1 cellular context compared by ENCODE assay signal in the genomic region with DNA sequence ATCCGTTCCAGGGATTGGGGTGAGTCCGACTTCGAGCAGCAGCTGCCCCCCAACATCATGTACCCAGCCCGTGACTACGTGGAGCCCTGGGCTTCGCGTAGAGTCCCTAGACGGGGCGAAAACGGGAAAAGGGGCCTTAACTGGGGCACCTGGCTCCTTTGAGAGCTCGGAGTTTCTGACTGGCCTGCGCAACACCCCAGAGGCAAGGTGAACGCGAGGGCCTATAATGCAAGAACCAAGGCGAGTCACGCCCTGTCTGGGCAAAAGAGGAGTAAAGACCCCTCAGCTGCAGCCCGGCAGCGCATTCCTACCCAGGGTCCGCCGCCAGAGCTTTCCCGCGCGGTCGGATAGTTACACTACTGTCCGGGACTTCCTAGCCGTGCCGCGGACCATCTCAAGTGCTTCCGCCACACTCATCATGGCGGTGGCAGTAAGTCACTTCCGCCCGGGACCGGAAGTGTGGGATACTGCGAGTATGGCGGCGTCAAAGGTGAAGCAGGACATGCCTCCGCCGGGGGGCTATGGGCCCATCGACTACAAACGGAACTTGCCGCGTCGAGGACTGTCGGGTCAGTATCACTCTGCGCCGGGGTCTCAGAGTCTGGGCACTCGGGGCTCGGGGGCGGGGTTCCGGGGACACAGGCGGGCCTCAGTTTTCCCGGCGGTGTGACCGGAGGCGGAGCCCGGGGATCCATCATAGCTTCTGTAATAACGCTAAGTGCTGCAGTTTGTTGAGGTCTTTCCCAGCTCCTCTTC.
TF ChIP-seq lines count a peak whose summit lies in the region.

Gene NDUFA13 (plus strand): TSS at position 462 of the 756 bp plus-strand sequence. CDS start 14 bp downstream, at position 476.

TF ChIP-seq in K562, 482 proteins besides CTCF, POLR2A, EP300 and RAD21 (continued from another document and continues in another):
- TF ChIP-seq JUN (IDR thresholded peaks at IDR 0.05; ENCODE audit: borderline replicate concordance, low read depth, low read length) (peak; percentile 14; the same call in 1 of the 2 replicates), JUN (CRISPR knock-in tag; IDR thresholded peaks at IDR 0.05; ENCODE audit: borderline replicate concordance) (no peak), CBFB (CRISPR knock-in tag; IDR thresholded peaks at IDR 0.05) (no peak), XRCC3 (IDR thresholded peaks at IDR 0.05) (no peak), KLF10 (CRISPR knock-in tag; IDR thresholded peaks at IDR 0.05) (no peak), ZKSCAN8 (CRISPR knock-in tag; IDR thresholded peaks at IDR 0.05) (no peak), ZNF518B (CRISPR knock-in tag; IDR thresholded peaks at IDR 0.05) (no peak), MAFG (tag; conservative IDR thresholded peaks at IDR 0.05) (no peak), ZNF316 (IDR thresholded peaks at IDR 0.05) (no peak), CBFA2T3 (IDR thresholded peaks at IDR 0.05) (no peak), SETDB1 (IDR thresholded peaks at IDR 0.05; ENCODE audit: low read length) (no peak), REST (CRISPR knock-in tag; IDR thresholded peaks at IDR 0.05; ENCODE audit: low read depth) (no peak), NFE2L1 (tag; IDR thresholded peaks at IDR 0.05; ENCODE audit: borderline replicate concordance, low read depth) (no peak), CCNT2 (IDR thresholded peaks at IDR 0.05; ENCODE audit: borderline replicate concordance, extremely low read depth, insufficient read length, low read depth, low read length) (no peak), ASH1L (IDR thresholded peaks at IDR 0.05; ENCODE audit: borderline replicate concordance, low read depth, partially characterized antibody) (peak; percentile 75), ZNF175 (CRISPR knock-in tag; IDR thresholded peaks at IDR 0.05; ENCODE audit: low read depth) (no peak; the same call in 1 of the 2 replicates), ZNF511 (CRISPR knock-in tag; IDR thresholded peaks at IDR 0.05) (peak; percentile 7; the same call in 1 of the 2 replicates), MEIS2 (IDR thresholded peaks at IDR 0.05; ENCODE audit: partially characterized antibody) (no peak), NFE2 (IDR thresholded peaks at IDR 0.05; ENCODE audit: low read depth) (no peak), ZNF24 (IDR thresholded peaks at IDR 0.05) (no peak), MBD1 (CRISPR knock-in tag; IDR thresholded peaks at IDR 0.05) (no peak), RBM39 (optimal IDR thresholded peaks at IDR 0.05; ENCODE audit: low read depth, low read length) (no peak), EWSR1 (IDR thresholded peaks at IDR 0.05; ENCODE audit: borderline replicate concordance, low read depth, partially characterized antibody) (no peak), MCM7 (IDR thresholded peaks at IDR 0.05) (no peak), TEAD4 (IDR thresholded peaks at IDR 0.05; ENCODE audit: low read length) (no peak), TEAD4 (CRISPR knock-in tag; IDR thresholded peaks at IDR 0.05; ENCODE audit: borderline replicate concordance) (no peak), ILK (tag; IDR thresholded peaks at IDR 0.05; ENCODE audit: borderline replicate concordance, low read depth) (no peak), ZNF717 (CRISPR knock-in tag; IDR thresholded peaks at IDR 0.05) (no peak), KLF6 (CRISPR knock-in tag; IDR thresholded peaks at IDR 0.05; ENCODE audit: borderline replicate concordance) (no peak), L3MBTL2 (IDR thresholded peaks at IDR 0.05) (peak; percentile 82), TAF9B (IDR thresholded peaks at IDR 0.05; ENCODE audit: partially characterized antibody) (peak; percentile 95), BRD9 (IDR thresholded peaks at IDR 0.05; ENCODE audit: low read depth, partially characterized antibody) (no peak), ZZZ3 (IDR thresholded peaks at IDR 0.05) (no peak), FOXK1 (CRISPR knock-in tag; IDR thresholded peaks at IDR 0.05; ENCODE audit: borderline replicate concordance) (0 out of 2 replicates have a peak, but pooled peaks have one; percentile 16), NR1H2 (CRISPR knock-in tag; IDR thresholded peaks at IDR 0.05) (0 out of 2 replicates have a peak, but pooled peaks have one; percentile 69), MYBL2 (IDR thresholded peaks at IDR 0.05; ENCODE audit: low read depth) (no peak), MYBL2 (CRISPR knock-in tag; IDR thresholded peaks at IDR 0.05; ENCODE audit: borderline replicate concordance) (no peak), HDAC2 (IDR thresholded peaks at IDR 0.05) (0 out of 2 replicates have a peak, but pooled peaks have one; percentile 13), TCF3 (CRISPR knock-in tag; IDR thresholded peaks at IDR 0.05) (peak; percentile 19; the same call in 1 of the 2 replicates), SIN3A (IDR thresholded peaks at IDR 0.05; ENCODE audit: borderline replicate concordance in 2 of 2, control insufficient read depth in 1 of 2, low read depth in 2 of 2, low read length in 2 of 2) (peak; percentile 81 to 96; a peak in 3 of 4 replicates), RHOXF2B (CRISPR knock-in tag; conservative IDR thresholded peaks at IDR 0.05) (no peak), SNRNP70 (optimal IDR thresholded peaks at IDR 0.05; ENCODE audit: low read depth, low read length) (no peak), U2AF1 (optimal IDR thresholded peaks at IDR 0.05; ENCODE audit: low read depth, low read length) (no peak), CBX1 (IDR thresholded peaks at IDR 0.05; ENCODE audit: low read depth) (peak; percentile 69; the same call in 1 of the 2 replicates), CREBBP (IDR thresholded peaks at IDR 0.05; ENCODE audit: low read depth, low read length) (no peak), POLR3G (IDR thresholded peaks at IDR 0.05; ENCODE audit: extremely low read depth, insufficient read length, insufficient replicate concordance) (no peak), ZNF184 (CRISPR knock-in tag; IDR thresholded peaks at IDR 0.05) (no peak), ETV6 (IDR thresholded peaks at IDR 0.05; ENCODE audit: borderline replicate concordance in 1 of 2, low read depth in 2 of 2, low read length in 1 of 2) (no peak; a peak in 1 of 4 replicates), ETV6 (CRISPR knock-in tag; IDR thresholded peaks at IDR 0.05; ENCODE audit: borderline replicate concordance) (no peak)
- TF ChIP-seq, protein P1, sequence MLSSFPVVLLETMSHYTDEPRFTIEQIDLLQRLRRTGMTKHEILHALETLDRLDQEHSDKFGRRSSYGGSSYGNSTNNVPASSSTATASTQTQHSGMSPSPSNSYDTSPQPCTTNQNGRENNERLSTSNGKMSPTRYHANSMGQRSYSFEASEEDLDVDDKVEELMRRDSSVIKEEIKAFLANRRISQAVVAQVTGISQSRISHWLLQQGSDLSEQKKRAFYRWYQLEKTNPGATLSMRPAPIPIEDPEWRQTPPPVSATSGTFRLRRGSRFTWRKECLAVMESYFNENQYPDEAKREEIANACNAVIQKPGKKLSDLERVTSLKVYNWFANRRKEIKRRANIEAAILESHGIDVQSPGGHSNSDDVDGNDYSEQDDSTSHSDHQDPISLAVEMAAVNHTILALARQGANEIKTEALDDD (IDR thresholded peaks at IDR 0.05) = no peak
- TF ChIP-seq, protein P2, sequence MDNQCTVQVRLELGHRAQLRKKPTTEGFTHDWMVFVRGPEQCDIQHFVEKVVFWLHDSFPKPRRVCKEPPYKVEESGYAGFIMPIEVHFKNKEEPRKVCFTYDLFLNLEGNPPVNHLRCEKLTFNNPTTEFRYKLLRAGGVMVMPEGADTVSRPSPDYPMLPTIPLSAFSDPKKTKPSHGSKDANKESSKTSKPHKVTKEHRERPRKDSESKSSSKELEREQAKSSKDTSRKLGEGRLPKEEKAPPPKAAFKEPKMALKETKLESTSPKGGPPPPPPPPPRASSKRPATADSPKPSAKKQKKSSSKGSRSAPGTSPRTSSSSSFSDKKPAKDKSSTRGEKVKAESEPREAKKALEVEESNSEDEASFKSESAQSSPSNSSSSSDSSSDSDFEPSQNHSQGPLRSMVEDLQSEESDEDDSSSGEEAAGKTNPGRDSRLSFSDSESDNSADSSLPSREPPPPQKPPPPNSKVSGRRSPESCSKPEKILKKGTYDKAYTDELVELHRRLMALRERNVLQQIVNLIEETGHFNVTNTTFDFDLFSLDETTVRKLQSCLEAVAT (IDR thresholded peaks at IDR 0.05) = no peak
- TF ChIP-seq, protein P3, sequence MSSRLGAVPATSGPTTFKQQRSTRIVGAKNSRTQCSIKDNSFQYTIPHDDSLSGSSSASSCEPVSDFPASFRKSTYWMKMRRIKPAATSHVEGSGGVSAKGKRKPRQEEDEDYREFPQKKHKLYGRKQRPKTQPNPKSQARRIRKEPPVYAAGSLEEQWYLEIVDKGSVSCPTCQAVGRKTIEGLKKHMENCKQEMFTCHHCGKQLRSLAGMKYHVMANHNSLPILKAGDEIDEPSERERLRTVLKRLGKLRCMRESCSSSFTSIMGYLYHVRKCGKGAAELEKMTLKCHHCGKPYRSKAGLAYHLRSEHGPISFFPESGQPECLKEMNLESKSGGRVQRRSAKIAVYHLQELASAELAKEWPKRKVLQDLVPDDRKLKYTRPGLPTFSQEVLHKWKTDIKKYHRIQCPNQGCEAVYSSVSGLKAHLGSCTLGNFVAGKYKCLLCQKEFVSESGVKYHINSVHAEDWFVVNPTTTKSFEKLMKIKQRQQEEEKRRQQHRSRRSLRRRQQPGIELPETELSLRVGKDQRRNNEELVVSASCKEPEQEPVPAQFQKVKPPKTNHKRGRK (tag; IDR thresholded peaks at IDR 0.05) = no peak
